ENCODE assay signal across 8 cellular contexts in genomic region chr22:42645938-42646568, GRCh38. TPM values are rescaled to one million over a fixed set of nuclear protein-coding genes. Genes with fewer than 3 reads are reported as not detected.
A peak's percentile ranks its signal among the peaks of the same experiment; 100 is the strongest.
DNase-seq lines count a peak whose midpoint lies in the region; TF ChIP-seq lines count a peak whose summit lies in the region.

No MANE protein-coding gene starts in this region.

- TF ChIP-seq CTCF in C4-2B (conservative IDR thresholded peaks at IDR 0.05), result no peak
- TF ChIP-seq CTCF in glutamatergic neuron (IDR thresholded peaks at IDR 0.05; ENCODE audit: partially characterized antibody, unreplicated experiment), result no peak

- H3K27ac ChIP-seq in C4-2B (peak overlapping the region; percentile 67), rectal smooth muscle tissue (ENCODE audit: low read depth, low read length) (peak overlapping the region; percentile 84)
- H3K27ac ChIP-seq in effector memory CD4-positive, alpha-beta T cell (ENCODE audit: insufficient read depth, low read length, poor library complexity, severe bottlenecking), result no peak overlapping the region

- peak overlapping the region; percentile 49 for H3K4me3 ChIP-seq in rectal smooth muscle tissue (ENCODE audit: low read length)
- H3K4me3 ChIP-seq in effector memory CD4-positive, alpha-beta T cell (ENCODE audit: insufficient read depth, low read depth, low read length, poor library complexity, severe bottlenecking), result no peak overlapping the region

- H3K36me3 ChIP-seq in rectal smooth muscle tissue (ENCODE audit: control insufficient read depth, insufficient read depth, low read length), result no peaks in the 10 kb centered on the region
- H3K36me3 ChIP-seq in effector memory CD4-positive, alpha-beta T cell (ENCODE audit: control insufficient read depth, insufficient read depth, low read length), result no peaks in the 10 kb centered on the region

- no peaks in the 10 kb centered on the region for H3K9me3 Mint-ChIP-seq in activated T-helper 1 cell treated with anti-CD3 and anti-CD28 coated beads, Interleukin-12 subunit alpha, Interleukin-12 subunit beta, Interleukin-2, Interleukin-4 antibody, amounts not matched to agents 30 ng/mL and 10 ng/mL and 1 ng/mL, durations not matched to agents 14 hours and 24 hours and 36 hours
- H3K9me3 Mint-ChIP-seq in glutamatergic neuron (ENCODE audit: unreplicated experiment), result peaks cover 8% of the 10 kb centered on the region

- peak overlapping the region; percentile 27 for H3K9ac ChIP-seq in rectal smooth muscle tissue (ENCODE audit: low read length)

- no peaks in the 10 kb centered on the region for H3K9me3 ChIP-seq in effector memory CD4-positive, alpha-beta T cell (ENCODE audit: control insufficient read depth, low read length)

- peaks cover 39% of the 10 kb centered on the region for H3K4me1 ChIP-seq in rectal smooth muscle tissue (ENCODE audit: control insufficient read depth, insufficient read depth, low read length)
- H3K4me1 ChIP-seq in effector memory CD4-positive, alpha-beta T cell (ENCODE audit: control insufficient read depth, insufficient read depth, low read length, poor library complexity, severe bottlenecking), result peaks cover 20% of the 10 kb centered on the region

- H3K4me1 Mint-ChIP-seq in activated T-helper 1 cell treated with anti-CD3 and anti-CD28 coated beads, Interleukin-12 subunit alpha, Interleukin-12 subunit beta, Interleukin-2, Interleukin-4 antibody, amounts not matched to agents 30 ng/mL and 10 ng/mL and 1 ng/mL, durations not matched to agents 14 hours and 24 hours and 36 hours (ENCODE audit: low read depth), result peaks cover 15% of the 10 kb centered on the region
- peaks cover 11% of the 10 kb centered on the region for H3K4me1 Mint-ChIP-seq in glutamatergic neuron (ENCODE audit: low read depth, unreplicated experiment)

- no peaks in the 10 kb centered on the region for H3K27me3 Mint-ChIP-seq in activated T-helper 1 cell treated with anti-CD3 and anti-CD28 coated beads, Interleukin-12 subunit alpha, Interleukin-12 subunit beta, Interleukin-2, Interleukin-4 antibody, amounts not matched to agents 30 ng/mL and 10 ng/mL and 1 ng/mL, durations not matched to agents 14 hours and 24 hours and 36 hours (ENCODE audit: insufficient read depth)
- peaks cover 5% of the 10 kb centered on the region for H3K27me3 Mint-ChIP-seq in glutamatergic neuron (ENCODE audit: unreplicated experiment)

- H3K36me3 Mint-ChIP-seq in activated T-helper 1 cell treated with anti-CD3 and anti-CD28 coated beads, Interleukin-12 subunit alpha, Interleukin-12 subunit beta, Interleukin-2, Interleukin-4 antibody, amounts not matched to agents 30 ng/mL and 10 ng/mL and 1 ng/mL, durations not matched to agents 14 hours and 24 hours and 36 hours (ENCODE audit: low read depth), result peaks cover 3% of the 10 kb centered on the region
- H3K36me3 Mint-ChIP-seq in glutamatergic neuron (ENCODE audit: unreplicated experiment), result no peaks in the 10 kb centered on the region

- H3K27ac Mint-ChIP-seq in activated T-helper 1 cell treated with anti-CD3 and anti-CD28 coated beads, Interleukin-12 subunit alpha, Interleukin-12 subunit beta, Interleukin-2, Interleukin-4 antibody, amounts not matched to agents 30 ng/mL and 10 ng/mL and 1 ng/mL, durations not matched to agents 14 hours and 24 hours and 36 hours, result no peak overlapping the region
- peak overlapping the region; percentile 43 for H3K27ac Mint-ChIP-seq in glutamatergic neuron (ENCODE audit: unreplicated experiment)

- intact Hi-C loops in activated T-helper 1 cell treated with anti-CD3 and anti-CD28 coated beads, Interleukin-12 subunit alpha, Interleukin-12 subunit beta, Interleukin-2, Interleukin-4 antibody, amounts not matched to agents 30 ng/mL and 10 ng/mL and 1 ng/mL, durations not matched to agents 14 hours and 24 hours and 36 hours (cut with micrococcal nuclease), result no loop called here

- peak overlapping the region; percentile 26 for H3K4me3 Mint-ChIP-seq in activated T-helper 1 cell treated with anti-CD3 and anti-CD28 coated beads, Interleukin-12 subunit alpha, Interleukin-12 subunit beta, Interleukin-2, Interleukin-4 antibody, amounts not matched to agents 30 ng/mL and 10 ng/mL and 1 ng/mL, durations not matched to agents 14 hours and 24 hours and 36 hours
- peak overlapping the region; percentile 55 for H3K4me3 Mint-ChIP-seq in glutamatergic neuron (ENCODE audit: unreplicated experiment)

- no peak for DNase-seq in activated T-helper 1 cell treated with anti-CD3 and anti-CD28 coated beads, Interleukin-12 subunit alpha, Interleukin-12 subunit beta, Interleukin-2, Interleukin-4 antibody, amounts not matched to agents 30 ng/mL and 10 ng/mL and 1 ng/mL, durations not matched to agents 14 hours and 24 hours and 36 hours (ENCODE audit: low spot score)
- DNase-seq in glutamatergic neuron (peak; percentile 17), OCI-M1 (lab: John Stamatoyannopoulos, UW) (no peak)
- DNase-seq in stimulated activated CD4-positive, alpha-beta T cell treated with anti-CD3 and anti-CD28 coated beads, Interleukin-4, amount 100 ng/mL, for 24 hours, result no peak
- DNase-seq in stimulated activated CD4-positive, alpha-beta T cell treated with anti-CD3 and anti-CD28 coated beads, Interleukin-4, amount 100 ng/mL, for 4 hours, result no peak
- DNase-seq in effector memory CD4-positive, alpha-beta T cell, result no peak

- no peaks in the 10 kb centered on the region for H3K27me3 ChIP-seq in rectal smooth muscle tissue (ENCODE audit: control insufficient read depth, insufficient read depth, low read length)
- H3K27me3 ChIP-seq in effector memory CD4-positive, alpha-beta T cell (replicated peaks; ENCODE audit: control insufficient read depth, insufficient read depth, low read length, poor library complexity, severe bottlenecking), result no peaks in the 10 kb centered on the region

RNA-seq across cellular contexts. Expression of gene CYB5R3, which starts 3.1 kb away (rescaled TPM):
- 69.8 and 75.1 TPM in 2 replicates for total RNA-seq in activated T-helper 1 cell treated with anti-CD3 and anti-CD28 coated beads, Interleukin-12 subunit alpha, Interleukin-12 subunit beta, Interleukin-2, Interleukin-4 antibody, amounts not matched to agents 30 ng/mL and 10 ng/mL and 1 ng/mL, durations not matched to agents 14 hours and 24 hours and 36 hours
- 148 TPM for total RNA-seq in glutamatergic neuron (ENCODE audit: unreplicated experiment)

RNA-seq across cellular contexts. Expression of gene ATP5MGL, which starts 5.7 kb away (rescaled TPM):
- total RNA-seq in activated T-helper 1 cell treated with anti-CD3 and anti-CD28 coated beads, Interleukin-12 subunit alpha, Interleukin-12 subunit beta, Interleukin-2, Interleukin-4 antibody, amounts not matched to agents 30 ng/mL and 10 ng/mL and 1 ng/mL, durations not matched to agents 14 hours and 24 hours and 36 hours, result 0.49 TPM in 1 of 2 replicates, not detected in the other
- 1.1 TPM for total RNA-seq in glutamatergic neuron (ENCODE audit: unreplicated experiment)

RNA-seq across cellular contexts. Expression of gene POLDIP3, which starts 31.4 kb away (rescaled TPM):
- 77.9 and 87.2 TPM in 2 replicates for total RNA-seq in activated T-helper 1 cell treated with anti-CD3 and anti-CD28 coated beads, Interleukin-12 subunit alpha, Interleukin-12 subunit beta, Interleukin-2, Interleukin-4 antibody, amounts not matched to agents 30 ng/mL and 10 ng/mL and 1 ng/mL, durations not matched to agents 14 hours and 24 hours and 36 hours
- 52.8 TPM for total RNA-seq in glutamatergic neuron (ENCODE audit: unreplicated experiment)
